11 cellular contexts compared by ENCODE assay signal in genomic region chr7:99392046-99392445, GRCh38. TPM values are rescaled to one million over a fixed set of nuclear protein-coding genes. Genes with fewer than 3 reads are reported as not detected.
A peak's percentile ranks its signal among the peaks of the same experiment; 100 is the strongest.
DNase-seq lines count a peak whose midpoint lies in the region; ATAC-seq and TF ChIP-seq lines count a peak whose summit lies in the region.
"Had no signal": no experiment of that assay in that cellular context is flagged by ENCODE, and none has a peak within 500 bp of the region (broad histone marks: within the 10 kb centered on the region; RNA-seq: fewer than 3 reads in every experiment).

No MANE protein-coding gene starts in this region.

- H3K4me3 Mint-ChIP-seq in activated naive CD8-positive, alpha-beta T cell treated with anti-CD3 and anti-CD28 coated beads, Interleukin-2, amount 10 ng/mL, durations not matched to agents 7 days and 5 days: peak overlapping the region; percentile 25

- H3K9me3 Mint-ChIP-seq in activated naive CD8-positive, alpha-beta T cell treated with anti-CD3 and anti-CD28 coated beads, Interleukin-2, amount 10 ng/mL, durations not matched to agents 7 days and 5 days: no peaks in the 10 kb centered on the region

- no peak overlapping the region for H3K4ac ChIP-seq in mesenchymal stem cell (ENCODE audit: low read depth in 1 of 2, low read length in 2 of 2)

- H3K9me2 ChIP-seq in Karpas-422 (replicated peaks; ENCODE audit: insufficient read depth, low read length): no peaks in the 10 kb centered on the region

- H3K27ac ChIP-seq in left ventricle myocardium inferior (replicated peaks) (peak overlapping the region; percentile 72), mesenchymal stem cell (ENCODE audit: low read length, poor library complexity, severe bottlenecking) (no peak overlapping the region), upper lobe of right lung (no peak overlapping the region), Karpas-422 (ENCODE audit: low read length) (no peak overlapping the region)

- H2BK120ac ChIP-seq in mesenchymal stem cell (ENCODE audit: low read depth, low read length): no peak overlapping the region

- ATAC-seq in Right ventricle myocardium superior (ENCODE audit: poor library complexity) (no peak), upper lobe of right lung (no peak)
- ATAC-seq in activated naive CD8-positive, alpha-beta T cell treated with anti-CD3 and anti-CD28 coated beads, Interleukin-2, amount 10 ng/mL, durations not matched to agents 7 days and 5 days (ENCODE audit: low read depth): no peak

- peaks cover 13% of the 10 kb centered on the region for H3K4me1 Mint-ChIP-seq in activated naive CD8-positive, alpha-beta T cell treated with anti-CD3 and anti-CD28 coated beads, Interleukin-2, amount 10 ng/mL, durations not matched to agents 7 days and 5 days

- no peak overlapping the region for H2AK5ac ChIP-seq in mesenchymal stem cell (ENCODE audit: low read length, severe bottlenecking)

- H2AFZ ChIP-seq in mesenchymal stem cell (ENCODE audit: low read depth, low read length) (no peak overlapping the region), Karpas-422 (ENCODE audit: low read length) (no peak overlapping the region)

- H3K27me3 ChIP-seq in left ventricle myocardium inferior (ENCODE audit: low read depth) (no peaks in the 10 kb centered on the region), mesenchymal stem cell (ENCODE audit: control insufficient read depth in 1 of 2, insufficient read depth in 1 of 2, low read length in 2 of 2) (no peaks in the 10 kb centered on the region), upper lobe of right lung (no peaks in the 10 kb centered on the region), Karpas-422 (ENCODE audit: low read length) (no peaks in the 10 kb centered on the region)

- no peaks in the 10 kb centered on the region for H3K27me3 Mint-ChIP-seq in activated naive CD8-positive, alpha-beta T cell treated with anti-CD3 and anti-CD28 coated beads, Interleukin-2, amount 10 ng/mL, durations not matched to agents 7 days and 5 days

- H3K4me1 ChIP-seq in left ventricle myocardium inferior: peaks cover 32% of the 10 kb centered on the region
- peaks cover 21% of the 10 kb centered on the region for H3K4me1 ChIP-seq in mesenchymal stem cell (ENCODE audit: control insufficient read depth, insufficient read depth, low read depth, low read length)
- peaks cover 9% of the 10 kb centered on the region for H3K4me1 ChIP-seq in upper lobe of right lung
- H3K4me1 ChIP-seq in Karpas-422 (ENCODE audit: low read length): no peaks in the 10 kb centered on the region; the same call in 1 of the 2 replicates

- H2BK15ac ChIP-seq in mesenchymal stem cell (ENCODE audit: low read depth, poor library complexity, severe bottlenecking): no peak overlapping the region

- POLR2A ChIA-PET in activated naive CD8-positive, alpha-beta T cell treated with anti-CD3 and anti-CD28 coated beads, Interleukin-2, amount 10 ng/mL, durations not matched to agents 7 days and 5 days (lab: Charles Lee): interaction anchor here (0.9 to 7.3 kb wide), 6 partner anchors 9 to 18 kb away, joined by 3 to 67 read pairs (median 4); partner anchors contain the start of genes ARPC1B, BUD31 and PDAP1
- POLR2A ChIA-PET in GM10248 (lab: Yijun Ruan, JAX): interaction anchor here (0.6 to 1.6 kb wide), 3 partner anchors 11 to 145 kb away, joined by 4 to 5 read pairs (median 4); partner anchors contain the start of genes BUD31 and PDAP1

- H3K23ac ChIP-seq in mesenchymal stem cell (ENCODE audit: low read length in 2 of 2): no peak overlapping the region

- no peak for DNase-seq in left ventricle myocardium inferior
- DNase-seq in Right ventricle myocardium superior: no peak
- DNase-seq in activated naive CD8-positive, alpha-beta T cell treated with anti-CD3 and anti-CD28 coated beads, Interleukin-2, amount 10 ng/mL, durations not matched to agents 7 days and 5 days: no peak
- no peak for DNase-seq in mesenchymal stem cell
- no peak for DNase-seq in upper lobe of right lung
- DNase-seq in COR-L47 (lab: John Stamatoyannopoulos, UW): no peak
- DNase-seq in GM10248 (ENCODE audit: extremely low spot score): no peak
- DNase-seq in Karpas-422: no peak
- DNase-seq: aorta, Calu3, NCI-H1417 treated with DMSO at 0.1 percent for 48 hours had no signal

- H3K27ac Mint-ChIP-seq in activated naive CD8-positive, alpha-beta T cell treated with anti-CD3 and anti-CD28 coated beads, Interleukin-2, amount 10 ng/mL, durations not matched to agents 7 days and 5 days: peak overlapping the region; percentile 32

- CTCF ChIA-PET in GM10248 (lab: Yijun Ruan, JAX): interaction anchor here (1.6 kb wide), 1 partner anchor 12 kb away, joined by 4 read pairs; no protein-coding TSS in a partner anchor

- TF ChIP-seq CTCF in left ventricle myocardium inferior (IDR thresholded peaks at IDR 0.05; ENCODE audit: borderline replicate concordance) (no peak), upper lobe of right lung (IDR thresholded peaks at IDR 0.05) (no peak), GM10248 (IDR thresholded peaks at IDR 0.05; ENCODE audit: control extremely low read depth, extremely low read depth, low read depth, missing control alignments) (no peak)

- H3K14ac ChIP-seq in mesenchymal stem cell (ENCODE audit: low read length in 2 of 2): no peak overlapping the region

- no peak overlapping the region for H2BK12ac ChIP-seq in mesenchymal stem cell (ENCODE audit: low read length in 2 of 2)

- H3K36me3 ChIP-seq in left ventricle myocardium inferior (peaks cover 71% of the 10 kb centered on the region), mesenchymal stem cell (ENCODE audit: control insufficient read depth in 1 of 2, insufficient read depth in 2 of 2, low read depth in 1 of 2, low read length in 2 of 2) (peaks cover 85% of the 10 kb centered on the region in 2 experiments), upper lobe of right lung (peaks cover 87% of the 10 kb centered on the region), Karpas-422 (ENCODE audit: insufficient read depth, low read length) (peaks cover 16% of the 10 kb centered on the region)

- H3K4me2 ChIP-seq in mesenchymal stem cell (ENCODE audit: low read length, poor library complexity, severe bottlenecking) (peak overlapping the region; percentile 76), Karpas-422 (ENCODE audit: low read depth, low read length, poor library complexity, severe bottlenecking) (no peak overlapping the region)

- peaks cover 26% of the 10 kb centered on the region for H3K79me1 ChIP-seq in mesenchymal stem cell (replicated peaks; ENCODE audit: low read length, poor library complexity, severe bottlenecking)

- H3K36me3 Mint-ChIP-seq in activated naive CD8-positive, alpha-beta T cell treated with anti-CD3 and anti-CD28 coated beads, Interleukin-2, amount 10 ng/mL, durations not matched to agents 7 days and 5 days: peaks cover 18% of the 10 kb centered on the region

- H3K79me2 ChIP-seq in Karpas-422 (ENCODE audit: low read length): no peaks in the 10 kb centered on the region; the same call in 1 of the 2 replicates

- H3K9ac ChIP-seq in mesenchymal stem cell (ENCODE audit: low read length) (no peak overlapping the region), Karpas-422 (ENCODE audit: low read length) (no peak overlapping the region)

- H2BK5ac ChIP-seq in mesenchymal stem cell (ENCODE audit: low read depth, low read length, poor library complexity, severe bottlenecking): no peak overlapping the region

- H3K9me3 ChIP-seq in left ventricle myocardium inferior (replicated peaks): no peaks in the 10 kb centered on the region
- H3K9me3 ChIP-seq in mesenchymal stem cell (ENCODE audit: control insufficient read depth, low read length): no peaks in the 10 kb centered on the region
- no peaks in the 10 kb centered on the region for H3K9me3 ChIP-seq in upper lobe of right lung
- no peaks in the 10 kb centered on the region for H3K9me3 ChIP-seq in Karpas-422 (ENCODE audit: low read length)

- H3K18ac ChIP-seq in mesenchymal stem cell (ENCODE audit: low read depth in 1 of 2, low read length in 2 of 2): no peak overlapping the region

- H4K8ac ChIP-seq in mesenchymal stem cell (ENCODE audit: low read length): no peak overlapping the region

- H4K20me1 ChIP-seq in Karpas-422 (ENCODE audit: insufficient read depth, low read depth, low read length): peaks cover 21% of the 10 kb centered on the region

- intact Hi-C loops in left ventricle myocardium inferior (cut with micrococcal nuclease) (no loop called here), Right ventricle myocardium superior (cut with DNase I) (no loop called here), upper lobe of right lung (cut with DNase I) (no loop called here)

- H4K91ac ChIP-seq in mesenchymal stem cell (ENCODE audit: low read length): no peak overlapping the region

- H3K4me3 ChIP-seq in left ventricle myocardium inferior: peak overlapping the region; percentile 75
- no peak overlapping the region for H3K4me3 ChIP-seq in mesenchymal stem cell (ENCODE audit: insufficient read depth in 1 of 2, low read depth in 1 of 2, low read length in 2 of 2)
- peak overlapping the region; percentile 50 for H3K4me3 ChIP-seq in upper lobe of right lung
- H3K4me3 ChIP-seq in Karpas-422 (ENCODE audit: low read length): no peak overlapping the region

- WGBS in mesenchymal stem cell: 99% methylated on average over 8 of the region's 8 CpGs

RNA-seq across cellular contexts. Expression of gene PDAP1, which starts 16.4 kb away (rescaled TPM):
- total RNA-seq in left ventricle myocardium inferior: 93.2 TPM
- 97.7 TPM for total RNA-seq in Right ventricle myocardium superior
- total RNA-seq in activated naive CD8-positive, alpha-beta T cell treated with anti-CD3 and anti-CD28 coated beads, Interleukin-2, amount 10 ng/mL, durations not matched to agents 7 days and 5 days: 10 to 100 TPM; 87.1 to 93.5 TPM
- polyA plus RNA-seq in mesenchymal stem cell (2013, experiment 1 of 2): 109 TPM
- polyA plus RNA-seq in mesenchymal stem cell (2013, experiment 2 of 2): 104 TPM
- total RNA-seq in upper lobe of right lung: 76.4 TPM
- total RNA-seq in Karpas-422 (2014; rRNA removed; shearing (Covaris generic); ENCODE audit: low replicate concordance): 14.2 and 43.0 TPM in 2 replicates

RNA-seq across cellular contexts. Expression of gene BUD31, which starts 16.7 kb away (rescaled TPM):
- total RNA-seq in left ventricle myocardium inferior (43.9 TPM), Right ventricle myocardium superior (31.5 TPM), upper lobe of right lung (72.0 TPM)
- total RNA-seq in activated naive CD8-positive, alpha-beta T cell treated with anti-CD3 and anti-CD28 coated beads, Interleukin-2, amount 10 ng/mL, durations not matched to agents 7 days and 5 days: 10 to 100 TPM; 80.8 to 90.4 TPM
- polyA plus RNA-seq in mesenchymal stem cell (2013, experiment 1 of 2): 171 TPM
- polyA plus RNA-seq in mesenchymal stem cell (2013, experiment 2 of 2): 175 TPM
- 63.7 and 81.8 TPM in 2 replicates for total RNA-seq in Karpas-422 (2014; rRNA removed; shearing (Covaris generic); ENCODE audit: low replicate concordance)

RNA-seq across cellular contexts. Expression of gene ARPC1B, which starts 17.5 kb away (rescaled TPM):
- total RNA-seq in left ventricle myocardium inferior: 33.6 TPM
- 40.6 TPM for total RNA-seq in Right ventricle myocardium superior
- 100 to 1,000 TPM; 318 to 319 TPM for total RNA-seq in activated naive CD8-positive, alpha-beta T cell treated with anti-CD3 and anti-CD28 coated beads, Interleukin-2, amount 10 ng/mL, durations not matched to agents 7 days and 5 days
- polyA plus RNA-seq in mesenchymal stem cell (2013, experiment 1 of 2): 211 TPM
- polyA plus RNA-seq in mesenchymal stem cell (2013, experiment 2 of 2): 214 TPM
- total RNA-seq in upper lobe of right lung: 219 TPM
- 146 and 305 TPM in 2 replicates for total RNA-seq in Karpas-422 (2014; rRNA removed; shearing (Covaris generic); ENCODE audit: low replicate concordance)

RNA-seq across cellular contexts. Expression of gene PTCD1, which starts 46.6 kb away (rescaled TPM):
- total RNA-seq in left ventricle myocardium inferior (4.3 TPM), Right ventricle myocardium superior (3.0 TPM), upper lobe of right lung (7.5 TPM)
- 10 to 100 TPM; 10.7 to 11.1 TPM for total RNA-seq in activated naive CD8-positive, alpha-beta T cell treated with anti-CD3 and anti-CD28 coated beads, Interleukin-2, amount 10 ng/mL, durations not matched to agents 7 days and 5 days
- polyA plus RNA-seq in mesenchymal stem cell (2013, experiment 1 of 2): 2.8 TPM
- 2.4 TPM for polyA plus RNA-seq in mesenchymal stem cell (2013, experiment 2 of 2)
- total RNA-seq in Karpas-422 (2014; rRNA removed; shearing (Covaris generic); ENCODE audit: low replicate concordance): 2.5 and 7.6 TPM in 2 replicates

RNA-seq across cellular contexts. Expression of gene CPSF4, which starts 46.7 kb away (rescaled TPM):
- 17.9 TPM for total RNA-seq in left ventricle myocardium inferior
- total RNA-seq in Right ventricle myocardium superior: 19.9 TPM
- 10 to 100 TPM; 61.5 to 62.1 TPM for total RNA-seq in activated naive CD8-positive, alpha-beta T cell treated with anti-CD3 and anti-CD28 coated beads, Interleukin-2, amount 10 ng/mL, durations not matched to agents 7 days and 5 days
- polyA plus RNA-seq in mesenchymal stem cell (2013, experiment 1 of 2): 26.1 TPM
- polyA plus RNA-seq in mesenchymal stem cell (2013, experiment 2 of 2): 26.9 TPM
- total RNA-seq in upper lobe of right lung: 26.9 TPM
- 48.7 and 63.6 TPM in 2 replicates for total RNA-seq in Karpas-422 (2014; rRNA removed; shearing (Covaris generic); ENCODE audit: low replicate concordance)

Comparison
In these comparisons a context has a peak if more than half of its experiments do, and no peak if none do; other contexts are left out.
1. H3K4me3 ChIP-seq: peak in left ventricle myocardium inferior (single experiment) and upper lobe of right lung (single experiment); none in mesenchymal stem cell (0 of 2) and Karpas-422 (single experiment).